Comparison of ENCODE assay signal across 1 cellular context in genomic region chr17:40553694-40554534, GRCh38.
TF ChIP-seq lines count a peak whose summit lies in the region.

No MANE protein-coding gene starts in this region.

TF ChIP-seq in K562, 482 proteins besides CTCF, POLR2A, EP300 and RAD21 (continued from another document and continues in another):
- peak; percentile 52 for TF ChIP-seq ZBTB40 (IDR thresholded peaks at IDR 0.05)
- no peak for TF ChIP-seq ZBTB40 (CRISPR knock-in tag; IDR thresholded peaks at IDR 0.05)
- no peak for TF ChIP-seq MLX (CRISPR knock-in tag; conservative IDR thresholded peaks at IDR 0.05)
- no peak for TF ChIP-seq FOXO4 (CRISPR knock-in tag; IDR thresholded peaks at IDR 0.05)
- peak; percentile 55 for TF ChIP-seq TOE1 (IDR thresholded peaks at IDR 0.05; ENCODE audit: borderline replicate concordance)
- TF ChIP-seq TOE1 (CRISPR knock-in tag; IDR thresholded peaks at IDR 0.05; ENCODE audit: borderline replicate concordance, low read depth): no peak
- no peak for TF ChIP-seq ZBTB49 (CRISPR knock-in tag; IDR thresholded peaks at IDR 0.05; ENCODE audit: borderline replicate concordance)
- no peak for TF ChIP-seq HNRNPLL (IDR thresholded peaks at IDR 0.05; ENCODE audit: low read depth, low read length, poor library complexity, severe bottlenecking)
- TF ChIP-seq TGIF2 (CRISPR knock-in tag; IDR thresholded peaks at IDR 0.05): no peak
- TF ChIP-seq HEY1 (CRISPR knock-in tag; IDR thresholded peaks at IDR 0.05; ENCODE audit: borderline replicate concordance): no peak
- TF ChIP-seq CBX3 (IDR thresholded peaks at IDR 0.05; ENCODE audit: borderline replicate concordance in 1 of 2, low read length in 2 of 2): peak in 1 of 2 experiments; percentile 19; a peak in 1 of 3 replicates
- TF ChIP-seq ZKSCAN1 (IDR thresholded peaks at IDR 0.05; ENCODE audit: low read depth, low read length): peak; percentile 19; the same call in 1 of the 2 replicates
- peak; percentile 60 for TF ChIP-seq EP400 (IDR thresholded peaks at IDR 0.05)
- no peak for TF ChIP-seq ZBTB5 (IDR thresholded peaks at IDR 0.05)
- no peak for TF ChIP-seq ILF3 (IDR thresholded peaks at IDR 0.05; ENCODE audit: borderline replicate concordance)
- TF ChIP-seq E2F6 (IDR thresholded peaks at IDR 0.05; ENCODE audit: borderline replicate concordance in 1 of 2, extremely low read depth in 1 of 2, insufficient read depth in 1 of 2, insufficient read length in 1 of 2, low read depth in 1 of 2, low read length in 1 of 2, poor library complexity in 1 of 2, severe bottlenecking in 1 of 2): peak; percentile 16 to 83
- no peak for TF ChIP-seq PRPF4 (IDR thresholded peaks at IDR 0.05; ENCODE audit: insufficient read depth, low read depth, low read length, poor library complexity, severe bottlenecking)
- TF ChIP-seq JUN (IDR thresholded peaks at IDR 0.05; ENCODE audit: borderline replicate concordance, low read depth, low read length): no peak
- TF ChIP-seq JUN (CRISPR knock-in tag; IDR thresholded peaks at IDR 0.05; ENCODE audit: borderline replicate concordance): no peak
- no peak for TF ChIP-seq MED1 (CRISPR knock-in tag; IDR thresholded peaks at IDR 0.05; ENCODE audit: borderline replicate concordance)
- TF ChIP-seq TRIM28 (IDR thresholded peaks at IDR 0.05): peak; percentile 34; the same call in 1 of the 2 replicates
- peak; percentile 70; the same call in 1 of the 2 replicates for TF ChIP-seq BCOR (IDR thresholded peaks at IDR 0.05)
- TF ChIP-seq KLF13 (tag; IDR thresholded peaks at IDR 0.05; ENCODE audit: borderline replicate concordance, low read depth): no peak
- peak; percentile 85; the same call in 1 of the 2 replicates for TF ChIP-seq SOX6 (IDR thresholded peaks at IDR 0.05)
- no peak for TF ChIP-seq ZNF639 (CRISPR knock-in tag; conservative IDR thresholded peaks at IDR 0.05 in 1 of 2, IDR thresholded peaks at IDR 0.05 in 1 of 2)
- no peak for TF ChIP-seq ZZZ3 (IDR thresholded peaks at IDR 0.05)
- peak; percentile 69; the same call in 1 of the 2 replicates for TF ChIP-seq EHMT2 (IDR thresholded peaks at IDR 0.05)
- no peak for TF ChIP-seq ZNF253 (CRISPR knock-in tag; conservative IDR thresholded peaks at IDR 0.05)
- TF ChIP-seq LARP7 (IDR thresholded peaks at IDR 0.05): no peak
- TF ChIP-seq YBX1 (IDR thresholded peaks at IDR 0.05): no peak
- no peak; the same call in 1 of the 2 replicates for TF ChIP-seq GATAD2B (IDR thresholded peaks at IDR 0.05; ENCODE audit: borderline replicate concordance)
- TF ChIP-seq THAP12 (CRISPR knock-in tag; IDR thresholded peaks at IDR 0.05): no peak
- TF ChIP-seq POLR2AphosphoS5 (IDR thresholded peaks at IDR 0.05; ENCODE audit: control insufficient read depth, insufficient read depth, low read depth, low read length): peak; percentile 62; the same call in 1 of the 2 replicates
- TF ChIP-seq ZNF589 (CRISPR knock-in tag; IDR thresholded peaks at IDR 0.05; ENCODE audit: low read depth): 0 out of 2 replicates have a peak, but pooled peaks have one; percentile 50
- no peak for TF ChIP-seq KHSRP (IDR thresholded peaks at IDR 0.05)
- TF ChIP-seq NONO (IDR thresholded peaks at IDR 0.05; ENCODE audit: low read depth in 2 of 2, low read length in 1 of 2): no peak
- TF ChIP-seq TCF3 (CRISPR knock-in tag; IDR thresholded peaks at IDR 0.05): peak; percentile 86
- no peak for TF ChIP-seq RBM25 (IDR thresholded peaks at IDR 0.05; ENCODE audit: low read depth, low read length, severe bottlenecking)
- TF ChIP-seq MAZ (CRISPR knock-in tag; conservative IDR thresholded peaks at IDR 0.05 in 1 of 2, IDR thresholded peaks at IDR 0.05 in 1 of 2): peak; percentile 35 to 80; a peak in 2 of 4 replicates
